In genomic region chr16:70689970-70690905, GRCh38 we compare ENCODE assay signal across 14 cellular contexts. TPM values are rescaled to one million over a fixed set of nuclear protein-coding genes. Genes with fewer than 3 reads are reported as not detected.
DNase-seq lines count a peak whose midpoint lies in the region; ATAC-seq and TF ChIP-seq lines count a peak whose summit lies in the region.
"Had no signal": no experiment of that assay in that cellular context is flagged by ENCODE, and none has a peak within 500 bp of the region (broad histone marks: within the 10 kb centered on the region; RNA-seq: fewer than 3 reads in every experiment).

No MANE protein-coding gene starts in this region.

- H3K79me2 ChIP-seq in fibroblast of lung (ENCODE audit: control insufficient read depth, insufficient read depth, low read length): peaks cover 6% of the 10 kb centered on the region
- peaks cover 3% of the 10 kb centered on the region for H3K79me2 ChIP-seq in neural progenitor cell (ENCODE audit: low read depth)

- ATAC-seq in upper lobe of left lung (ENCODE audit: low FRiP score in 2 of 2) (no peak), GM21390 (IDR thresholded peaks at IDR 0.05; ENCODE audit: unreplicated experiment) (no peak)
- no peak for ATAC-seq in effector memory CD8-positive, alpha-beta T cell (replicated peaks)
- ATAC-seq: Panc1 had no signal

- H2AFZ ChIP-seq in fibroblast of lung (ENCODE audit: low read length): no peak overlapping the region
- no peak overlapping the region for H2AFZ ChIP-seq in neural progenitor cell (replicated peaks)

- no peak overlapping the region for H3K4me3 ChIP-seq in fibroblast of lung (replicated peaks in 1 of 4; ENCODE audit: control extremely low read depth in 1 of 4, insufficient read depth in 1 of 4, low read depth in 3 of 4, low read length in 4 of 4)
- no peak overlapping the region for H3K4me3 ChIP-seq in neural progenitor cell
- no peak overlapping the region for H3K4me3 ChIP-seq in upper lobe of left lung

- peaks cover 53% of the 10 kb centered on the region for H3K4me1 Mint-ChIP-seq in neural progenitor cell
- peaks cover 1 to 2% of the 10 kb centered on the region in 2 donors for H3K4me1 Mint-ChIP-seq in effector memory CD8-positive, alpha-beta T cell (ENCODE audit: low read depth in 2 of 2)

- TF ChIP-seq EP300 in upper lobe of left lung (IDR thresholded peaks at IDR 0.05): no peak

- no peaks in the 10 kb centered on the region for H3K9me3 Mint-ChIP-seq in neural progenitor cell
- H3K9me3 Mint-ChIP-seq in effector memory CD8-positive, alpha-beta T cell: no peaks in the 10 kb centered on the region

- peak overlapping the region; percentile 95 for H3K27ac Mint-ChIP-seq in neural progenitor cell
- peak overlapping the region in 1 of 2 donors; percentile 83 for H3K27ac Mint-ChIP-seq in effector memory CD8-positive, alpha-beta T cell

- H3K27me3 Mint-ChIP-seq in neural progenitor cell (ENCODE audit: insufficient read depth, low read depth): peaks cover 11% of the 10 kb centered on the region
- no peaks in the 10 kb centered on the region for H3K27me3 Mint-ChIP-seq in effector memory CD8-positive, alpha-beta T cell

- no peaks in the 10 kb centered on the region for H4K20me1 ChIP-seq in fibroblast of lung (ENCODE audit: control insufficient read depth, extremely low read depth, insufficient read depth, low read length)
- peaks cover 13% of the 10 kb centered on the region for H4K20me1 ChIP-seq in neural progenitor cell (ENCODE audit: low read depth)

- H3K27ac ChIP-seq in fibroblast of lung (ENCODE audit: insufficient read depth, low read length) (peak overlapping the region; percentile 98), neural progenitor cell (no peak overlapping the region), upper lobe of left lung (peak overlapping the region; percentile 85 to 93 (median 91))
- H3K27ac ChIP-seq: brain microvascular endothelial cell had no signal

- 33 to 77% methylated on average over 1 to 12 of the region's 16 CpGs for WGBS in upper lobe of left lung, 2 donors

- H3K36me3 ChIP-seq in fibroblast of lung (ENCODE audit: control insufficient read depth, insufficient read depth, low read length) (no peaks in the 10 kb centered on the region), neural progenitor cell (no peaks in the 10 kb centered on the region), upper lobe of left lung (no peaks in the 10 kb centered on the region)
- H3K36me3 ChIP-seq: brain microvascular endothelial cell had no signal

- peak overlapping the region; percentile 53 for H3K4me3 Mint-ChIP-seq in neural progenitor cell
- no peak overlapping the region for H3K4me3 Mint-ChIP-seq in effector memory CD8-positive, alpha-beta T cell

- no peaks in the 10 kb centered on the region for H3K36me3 Mint-ChIP-seq in neural progenitor cell
- H3K36me3 Mint-ChIP-seq in effector memory CD8-positive, alpha-beta T cell (ENCODE audit: insufficient read depth): peaks cover 7% of the 10 kb centered on the region

- TF ChIP-seq CTCF in fibroblast of lung (conservative IDR thresholded peaks at IDR 0.05 in 1 of 2, IDR thresholded peaks at IDR 0.05 in 1 of 2; ENCODE audit: low read depth in 1 of 2, low read length in 2 of 2): no peak
- no peak for TF ChIP-seq CTCF in neural progenitor cell (IDR thresholded peaks at IDR 0.05)
- no peak for TF ChIP-seq CTCF in upper lobe of left lung (IDR thresholded peaks at IDR 0.05)

- H3K4me1 ChIP-seq in fibroblast of lung (ENCODE audit: control insufficient read depth, extremely low read depth, insufficient read depth, low read length) (peaks cover 73% of the 10 kb centered on the region), neural progenitor cell (peaks cover 36% of the 10 kb centered on the region), upper lobe of left lung (peaks cover 83 to 96% (median 89%) of the 10 kb centered on the region in 4 donors)

- H3K4me2 ChIP-seq in fibroblast of lung (ENCODE audit: extremely low read depth, insufficient read depth, low read length) (no peak overlapping the region), neural progenitor cell (no peak overlapping the region)

- TF ChIP-seq POLR2A in upper lobe of left lung (IDR thresholded peaks at IDR 0.05): no peak

- DNase-seq in NCI-H524 (lab: John Stamatoyannopoulos, UW): peak; percentile 22 to 68
- no peak for DNase-seq in NCI-H524 treated with DMSO at 0.1 percent for 48 hours (lab: John Stamatoyannopoulos, UW)
- DNase-seq in fibroblast of lung (ENCODE audit: low read depth in 2 of 2): peak in 1 of 2 donors; percentile 50
- no peak for DNase-seq in neural progenitor cell (ENCODE audit: low spot score)
- peak in 1 of 2 donors; percentile 69 for DNase-seq in upper lobe of left lung
- no peak for DNase-seq in germinal center (ENCODE audit: low spot score)
- DNase-seq in effector memory CD8-positive, alpha-beta T cell: no peak
- DNase-seq: 8988T; activated T-cell treated with anti-CD3 and anti-CD28 coated beads, Interleukin-2, amount 50 U/mL, for 1 hour; brain microvascular endothelial cell; NCI-H1694 treated with DMSO at 0.1 percent for 48 hours had no signal

- no peaks in the 10 kb centered on the region for H3K27me3 ChIP-seq in fibroblast of lung (ENCODE audit: control insufficient read depth, insufficient read depth, low read length)
- peaks cover 1% of the 10 kb centered on the region for H3K27me3 ChIP-seq in neural progenitor cell
- no peaks in the 10 kb centered on the region for H3K27me3 ChIP-seq in upper lobe of left lung
- H3K27me3 ChIP-seq: brain microvascular endothelial cell had no signal

- peaks cover 36% of the 10 kb centered on the region for H3F3A ChIP-seq in neural progenitor cell (ENCODE audit: low read depth)

- H3K9me3 ChIP-seq in fibroblast of lung (ENCODE audit: control insufficient read depth, insufficient read depth, low read depth, low read length) (no peaks in the 10 kb centered on the region), neural progenitor cell (ENCODE audit: low read depth) (no peaks in the 10 kb centered on the region), upper lobe of left lung (no peaks in the 10 kb centered on the region)

- peak overlapping the region; percentile 43 for H3K9ac ChIP-seq in fibroblast of lung (ENCODE audit: insufficient read depth, low read length)
- no peak overlapping the region for H3K9ac ChIP-seq in neural progenitor cell

RNA-seq across cellular contexts. Expression of gene MTSS2, which starts 4.4 kb away (rescaled TPM):
- total RNA-seq in fibroblast of lung: 81.7 and 126 TPM in 2 replicates
- polyA plus RNA-seq in fibroblast of lung: 90.4 and 131 TPM in 2 replicates
- polyA plus RNA-seq in fibroblast of lung (2012): 128 and 258 TPM in 2 replicates
- 86.5 and 259 TPM in 2 replicates for polyA minus RNA-seq in fibroblast of lung (ENCODE audit: low replicate concordance)
- total RNA-seq in neural progenitor cell (ENCODE audit: low replicate concordance): 6.2 and 22.1 TPM in 2 replicates
- 100 to 1,000 TPM in 1 of 6 donors, 10 to 100 TPM in 5; 40.7 to 202 (median 72.4) TPM for total RNA-seq in upper lobe of left lung

RNA-seq across cellular contexts. Expression of gene IL34, which starts 43.9 kb away (rescaled TPM):
- total RNA-seq in fibroblast of lung (5.1 and 5.4 TPM in 2 replicates), neural progenitor cell (ENCODE audit: low replicate concordance) (not detected in 2 replicates), upper lobe of left lung (10 to 100 TPM in 5 of 6 donors, 1 to 10 TPM in 1; 3.0 to 32.1 (median 14.8) TPM)
- 0.45 and 0.70 TPM in 2 replicates for polyA plus RNA-seq in fibroblast of lung
- polyA plus RNA-seq in fibroblast of lung (2012): 0.81 and 1.0 TPM in 2 replicates
- 0.94 and 2.4 TPM in 2 replicates for polyA minus RNA-seq in fibroblast of lung (ENCODE audit: low replicate concordance)
- total RNA-seq: H4 had no signal

Comparison
In these comparisons a context has a peak if more than half of its experiments do, and no peak if none do; other contexts are left out.
1. DNase-seq: peak in NCI-H524 (2 of 2); none in NCI-H524 treated with DMSO at 0.1 percent for 48 hours (single experiment), neural progenitor cell (single experiment), germinal center (single experiment) and effector memory CD8-positive, alpha-beta T cell (0 of 3).